ENCODE assay signal across 33 cellular contexts in genomic region chr10:20742737-20743136, GRCh38.
"Had no signal": no experiment of that assay in that cellular context is flagged by ENCODE, and none has a peak within 500 bp of the region (broad histone marks: within the 10 kb centered on the region; RNA-seq: fewer than 3 reads in every experiment).

No MANE protein-coding gene starts in this region.

- H3K9me3 Mint-ChIP-seq: brain, endodermal cell had no signal

- H3K4me1 Mint-ChIP-seq: activated CD4-positive, alpha-beta memory T cell treated with anti-CD3 and anti-CD28 coated beads, Interleukin-2, amount 10 ng/mL, durations not matched to agents 7 days and 5 days; activated CD4-positive, alpha-beta T cell treated with anti-CD3 and anti-CD28 coated beads for 36 hours; activated CD4-positive, alpha-beta T cell treated with anti-CD3 and anti-CD28 coated beads, Interleukin-2, amount 10 ng/mL, durations not matched to agents 7 days and 5 days; activated T-helper 17 cell treated with anti-CD3 and anti-CD28 coated beads, Interleukin-2, amount 50 U/mL, for 72 hours; brain had no signal

- H3K27me3 ChIP-seq: breast epithelium, cardiac muscle cell, colonic mucosa, dorsolateral prefrontal cortex had no signal

- H3K27me3 Mint-ChIP-seq: activated CD4-positive, alpha-beta memory T cell treated with anti-CD3 and anti-CD28 coated beads, Interleukin-2, amount 10 ng/mL, durations not matched to agents 7 days and 5 days; activated CD4-positive, alpha-beta T cell treated with anti-CD3 and anti-CD28 coated beads for 36 hours; activated CD4-positive, alpha-beta T cell treated with anti-CD3 and anti-CD28 coated beads, Interleukin-2, amount 10 ng/mL, durations not matched to agents 7 days and 5 days; activated naive CD8-positive, alpha-beta T cell; activated T-cell treated with anti-CD3 and anti-CD28 coated beads, Interleukin-2, amount 50 U/mL, for 24 hours; activated T-helper 17 cell treated with anti-CD3 and anti-CD28 coated beads, Interleukin-2, amount 50 U/mL, for 72 hours; dendritic cell treated with granulocyte-macrophage colony-stimulating factor and Interleukin-4, amounts not matched to agents 40 ng/mL and 50 ng/mL, for 4 days had no signal

- H3K27ac ChIP-seq: breast epithelium, cardiac muscle cell, colonic mucosa, dorsolateral prefrontal cortex had no signal

- DNase-seq: activated CD4-positive, alpha-beta memory T cell treated with anti-CD3 and anti-CD28 coated beads, Interleukin-2, amount 10 ng/mL, durations not matched to agents 7 days and 5 days; activated CD4-positive, alpha-beta T cell treated with anti-CD3 and anti-CD28 coated beads for 36 hours; activated CD4-positive, alpha-beta T cell treated with anti-CD3 and anti-CD28 coated beads, Interleukin-2, amount 10 ng/mL, durations not matched to agents 7 days and 5 days; activated CD4-positive, alpha-beta T cell treated with anti-CD3 and anti-CD28 coated beads, Interleukin-2, amount 50 U/mL, for 4 hours; activated CD4-positive, CD25-positive, alpha-beta regulatory T cell; activated CD4-positive, CD25-positive, alpha-beta regulatory T cell treated with anti-CD3 and anti-CD28 coated beads, Interleukin-2, amount 50 U/mL, for 72 hours; activated CD8-positive, alpha-beta memory T cell treated with anti-CD3 and anti-CD28 coated beads, Interleukin-2, amount 50 U/mL, for 48 hours; activated effector memory CD4-positive, alpha-beta T cell treated with Interleukin-2 at 50 U/mL for 16 hours; activated gamma-delta T cell treated with Interleukin-2 at 50 U/mL for 16 hours; activated naive CD4-positive, alpha-beta T cell treated with anti-CD3 and anti-CD28 coated beads, Interleukin-2, amount 50 U/mL, for 16 hours; activated naive CD4-positive, alpha-beta T cell treated with Interleukin-2 at 50 U/mL for 16 hours; activated T-cell treated with anti-CD3 and anti-CD28 coated beads for 4 hours; activated T-cell treated with anti-CD3 and anti-CD28 coated beads, Interleukin-2, amount 50 U/mL, for 24 hours; activated T-cell treated with anti-CD3 and anti-CD28 coated beads, Interleukin-2, amount 50 U/mL, for 72 hours; amniotic stem cell; anterior cingulate cortex; central memory CD4-positive, alpha-beta T cell; cerebellar nuclear complex; colonic mucosa; dorsolateral prefrontal cortex; effector memory CD4-positive, alpha-beta T cell; endodermal cell; foreskin fibroblast; head of caudate nucleus; T-helper 2 cell had no signal

- H3K36me3 Mint-ChIP-seq: activated naive CD8-positive, alpha-beta T cell; brain had no signal

- H3K27ac Mint-ChIP-seq: activated CD4-positive, alpha-beta memory T cell treated with anti-CD3 and anti-CD28 coated beads, Interleukin-2, amount 10 ng/mL, durations not matched to agents 7 days and 5 days; activated CD4-positive, alpha-beta T cell treated with anti-CD3 and anti-CD28 coated beads for 36 hours; activated CD4-positive, alpha-beta T cell treated with anti-CD3 and anti-CD28 coated beads, Interleukin-2, amount 10 ng/mL, durations not matched to agents 7 days and 5 days; activated naive CD8-positive, alpha-beta T cell; activated T-cell treated with anti-CD3 and anti-CD28 coated beads, Interleukin-2, amount 50 U/mL, for 24 hours; activated T-cell treated with anti-CD3 and anti-CD28 coated beads, Interleukin-2, amount 50 U/mL, for 72 hours; activated T-helper 17 cell treated with anti-CD3 and anti-CD28 coated beads, Interleukin-2, amount 50 U/mL, for 72 hours; brain; dendritic cell treated with granulocyte-macrophage colony-stimulating factor and Interleukin-4, amounts not matched to agents 40 ng/mL and 50 ng/mL, for 4 days; endodermal cell had no signal

- H3K4me3 ChIP-seq: breast epithelium, cardiac muscle cell, colonic mucosa, dorsolateral prefrontal cortex had no signal

- H3K4me3 Mint-ChIP-seq: activated CD4-positive, alpha-beta memory T cell treated with anti-CD3 and anti-CD28 coated beads, Interleukin-2, amount 10 ng/mL, durations not matched to agents 7 days and 5 days; activated CD4-positive, alpha-beta T cell treated with anti-CD3 and anti-CD28 coated beads for 36 hours; activated CD4-positive, alpha-beta T cell treated with anti-CD3 and anti-CD28 coated beads, Interleukin-2, amount 10 ng/mL, durations not matched to agents 7 days and 5 days; activated naive CD8-positive, alpha-beta T cell; activated T-cell treated with anti-CD3 and anti-CD28 coated beads, Interleukin-2, amount 50 U/mL, for 24 hours; activated T-cell treated with anti-CD3 and anti-CD28 coated beads, Interleukin-2, amount 50 U/mL, for 72 hours; activated T-helper 17 cell treated with anti-CD3 and anti-CD28 coated beads, Interleukin-2, amount 50 U/mL, for 72 hours; brain; dendritic cell treated with granulocyte-macrophage colony-stimulating factor and Interleukin-4, amounts not matched to agents 40 ng/mL and 50 ng/mL, for 4 days; endodermal cell had no signal

- H3K4me1 ChIP-seq: breast epithelium, colonic mucosa had no signal

- H3K9me3 ChIP-seq: breast epithelium, colonic mucosa had no signal

- FAIRE-seq: frontal cortex had no signal

- H3K36me3 ChIP-seq: breast epithelium, cardiac muscle cell, colonic mucosa had no signal

- ATAC-seq: activated CD4-positive, alpha-beta T cell treated with anti-CD3 and anti-CD28 coated beads for 36 hours; activated T-cell treated with anti-CD3 and anti-CD28 coated beads, Interleukin-2, amount 50 U/mL, for 72 hours; activated T-helper 17 cell treated with anti-CD3 and anti-CD28 coated beads, Interleukin-2, amount 50 U/mL, for 72 hours; esophagus mucosa had no signal
